ENCODE assay signal across 9 cellular contexts in genomic region chr1:212967767-212968166, GRCh38. TPM values are rescaled to one million over a fixed set of nuclear protein-coding genes. Genes with fewer than 3 reads are reported as not detected.
DNase-seq lines count a peak whose midpoint lies in the region; ATAC-seq, FAIRE-seq and TF ChIP-seq lines count a peak whose summit lies in the region.
"Had no signal": no experiment of that assay in that cellular context is flagged by ENCODE, and none has a peak within 500 bp of the region (broad histone marks: within the 10 kb centered on the region; RNA-seq: fewer than 3 reads in every experiment).

No MANE protein-coding gene starts in this region.

- no peak overlapping the region for H3K14ac ChIP-seq in mesenchymal stem cell (ENCODE audit: low read length in 2 of 2)

- H3K9me3 Mint-ChIP-seq in T-cell, result no peaks in the 10 kb centered on the region
- H3K9me3 Mint-ChIP-seq: naive B cell had no signal

- H2AFZ ChIP-seq in GM12878 (ENCODE audit: control insufficient read depth, low read depth, low read length) (no peak overlapping the region), mesenchymal stem cell (ENCODE audit: low read depth, low read length) (no peak overlapping the region)

- H4K8ac ChIP-seq in mesenchymal stem cell (ENCODE audit: low read length), result no peak overlapping the region

- BruUV-seq in GM12878 (replicated peaks; lab: Mats Ljungman, UMichigan), result no TSS peak

- no peak overlapping the region for H2BK15ac ChIP-seq in mesenchymal stem cell (ENCODE audit: low read depth, poor library complexity, severe bottlenecking)

- no peaks in the 10 kb centered on the region for H3K79me2 ChIP-seq in GM12878 (ENCODE audit: control insufficient read depth, insufficient read depth, low read length)

- H2BK120ac ChIP-seq in mesenchymal stem cell (ENCODE audit: low read depth, low read length), result no peak overlapping the region

- no peaks in the 10 kb centered on the region for H3K27me3 ChIP-seq in GM12878 (replicated peaks in 1 of 2; ENCODE audit: control insufficient read depth in 2 of 2, insufficient read depth in 2 of 2, low read length in 1 of 2)
- H3K27me3 ChIP-seq in mesenchymal stem cell (ENCODE audit: control insufficient read depth in 1 of 2, insufficient read depth in 1 of 2, low read length in 2 of 2), result peaks cover 0 to 78% of the 10 kb centered on the region in 2 experiments

- no peak overlapping the region for H2BK5ac ChIP-seq in mesenchymal stem cell (ENCODE audit: low read depth, low read length, poor library complexity, severe bottlenecking)

- H3K27me3 Mint-ChIP-seq in T-cell, result peaks cover 15 to 23% of the 10 kb centered on the region in 2 donors

- H3K27ac ChIP-seq in GM12878 (ENCODE audit: control insufficient read depth, insufficient read depth) (0 out of 2 replicates have a peak overlapping the region, but pooled peaks have one; percentile 12), mesenchymal stem cell (ENCODE audit: low read length, poor library complexity, severe bottlenecking) (no peak overlapping the region)

- SMC1A ChIA-PET in GM12878 (lab: Charles Lee; ENCODE audit: uncharacterized antibody, unreplicated experiment), result interaction anchor here (0.6 to 5.0 kb wide), 21 partner anchors 8 to 303 kb away, joined by 3 to 39 read pairs (median 4); no protein-coding TSS in a partner anchor

- no peak overlapping the region for H3K4me3 ChIP-seq in GM12878
- no peak overlapping the region for H3K4me3 ChIP-seq in mesenchymal stem cell (ENCODE audit: insufficient read depth in 1 of 2, low read depth in 1 of 2, low read length in 2 of 2)

- RAD21 ChIA-PET in GM12878 (lab: Charles Lee; ENCODE audit: unreplicated experiment), result interaction anchor here (0.7 to 2.0 kb wide), 5 partner anchors 10 to 94 kb away, joined by 3 to 9 read pairs (median 3); no protein-coding TSS in a partner anchor

- H3K4me2 ChIP-seq in GM12878 (ENCODE audit: control insufficient read depth, insufficient read depth), result peak overlapping the region; percentile 40; the same call in 1 of the 2 replicates
- H3K4me2 ChIP-seq in mesenchymal stem cell (ENCODE audit: low read length, poor library complexity, severe bottlenecking), result no peak overlapping the region

- no peak overlapping the region for H3K27ac Mint-ChIP-seq in T-cell
- H3K27ac Mint-ChIP-seq: naive B cell had no signal

- no peak overlapping the region for H2AK5ac ChIP-seq in mesenchymal stem cell (ENCODE audit: low read length, severe bottlenecking)

- CTCF ChIA-PET in GM12878 (lab: Yijun Ruan, JAX) (interaction anchor here (0.7 to 6.2 kb wide), 21 partner anchors 9 to 218 kb away, joined by 3 to 61 read pairs (median 5); partner anchors contain the start of gene FLVCR1), T-cell (lab: Charles Lee) (interaction anchor here in 1 of 2 donors (0.6 kb wide), 1 partner anchor 16 kb away, joined by 3 read pairs; no protein-coding TSS in a partner anchor)

- no peaks in the 10 kb centered on the region for H3K79me1 ChIP-seq in mesenchymal stem cell (replicated peaks; ENCODE audit: low read length, poor library complexity, severe bottlenecking)

- 65% methylated on average over 7 of the region's 7 CpGs for WGBS in GM12878 (ENCODE audit: insufficient coverage, insufficient replicate concordance, low lambda C conversion rate, missing lambda C conversion rate)
- WGBS in mesenchymal stem cell, result 79% methylated on average over 7 of the region's 7 CpGs

- ATAC-seq in GM21526 (IDR thresholded peaks at IDR 0.05; ENCODE audit: low FRiP score, unreplicated experiment) (peak; percentile 57), GM12878 (peak; percentile 92), GM19035 (IDR thresholded peaks at IDR 0.05; ENCODE audit: unreplicated experiment) (no peak), omental fat pad (ENCODE audit: low FRiP score) (no peak), T-cell (replicated peaks in 1 of 4) (no peak)

- no peak for FAIRE-seq in GM12878 (lab: Jason Lieb, UNC)

- H3K36me3 ChIP-seq in GM12878 (ENCODE audit: control insufficient read depth in 2 of 2, insufficient read depth in 2 of 2, low read length in 1 of 2) (peaks cover 15 to 34% of the 10 kb centered on the region in 2 experiments), mesenchymal stem cell (ENCODE audit: control insufficient read depth in 1 of 2, insufficient read depth in 2 of 2, low read depth in 1 of 2, low read length in 2 of 2) (no peaks in the 10 kb centered on the region)

- TF ChIP-seq EP300 in GM12878 (IDR thresholded peaks at IDR 0.05; ENCODE audit: borderline replicate concordance in 1 of 2, control insufficient read depth in 1 of 2, low read depth in 2 of 2, low read length in 2 of 2), result no peak

- no peak overlapping the region for H4K91ac ChIP-seq in mesenchymal stem cell (ENCODE audit: low read length)

- H3K9ac ChIP-seq in GM12878 (ENCODE audit: control insufficient read depth, insufficient read depth, low read length), result no peak overlapping the region
- H3K9ac ChIP-seq in mesenchymal stem cell (ENCODE audit: low read length), result no peak overlapping the region

- no peak overlapping the region for H3K4me3 Mint-ChIP-seq in T-cell
- H3K4me3 Mint-ChIP-seq: naive B cell had no signal

- H3K4ac ChIP-seq in mesenchymal stem cell (ENCODE audit: low read depth in 1 of 2, low read length in 2 of 2), result no peak overlapping the region

- H3K9me3 ChIP-seq in GM12878 (replicated peaks; ENCODE audit: control insufficient read depth, insufficient read depth, low read length), result no peaks in the 10 kb centered on the region
- no peaks in the 10 kb centered on the region for H3K9me3 ChIP-seq in mesenchymal stem cell (ENCODE audit: control insufficient read depth, low read length)

- H3K4me1 Mint-ChIP-seq in T-cell, result no peaks in the 10 kb centered on the region
- H3K4me1 Mint-ChIP-seq: naive B cell had no signal

- no peaks in the 10 kb centered on the region for H4K20me1 ChIP-seq in GM12878 (ENCODE audit: control insufficient read depth, insufficient read depth)

- peak; percentile 36 to 70 (median 66) for TF ChIP-seq CTCF in GM12878 (IDR thresholded peaks at IDR 0.05 in 2 of 3, conservative IDR thresholded peaks at IDR 0.05 in 1 of 3; ENCODE audit: control insufficient read depth in 2 of 3, extremely low read depth in 1 of 3, insufficient read depth in 1 of 3, low read depth in 3 of 3, low read length in 3 of 3)
- no peak for TF ChIP-seq CTCF in omental fat pad (IDR thresholded peaks at IDR 0.05)

- intact Hi-C loops in GM12878 (cut with micrococcal nuclease; ENCODE audit: unreplicated experiment), result loop anchor here (1.0 kb wide), 1 partner anchor 12 kb away; no protein-coding TSS in a partner anchor

- TF ChIP-seq RAD21 in GM12878 (IDR thresholded peaks at IDR 0.05; ENCODE audit: insufficient read depth, low read depth, low read length), result peak; percentile 36; the same call in 1 of the 2 replicates

- DNase-seq in DMS114 treated with DMSO at 0.1 percent for 48 hours (lab: John Stamatoyannopoulos, UW; ENCODE audit: unreplicated experiment), result peak; percentile 18
- peak; percentile 48 for DNase-seq in NAMALWA (ENCODE audit: low spot score)
- no peak for DNase-seq in GM12878 (ENCODE audit: low read depth, low spot score)
- DNase-seq in mesenchymal stem cell, result peak; percentile 51
- DNase-seq in omental fat pad (ENCODE audit: low spot score), result no peak
- no peak for DNase-seq in T-cell
- DNase-seq: naive B cell had no signal

- H3K4me1 ChIP-seq in GM12878 (ENCODE audit: control insufficient read depth, insufficient read depth, low read length) (peaks cover 24% of the 10 kb centered on the region), mesenchymal stem cell (ENCODE audit: control insufficient read depth, insufficient read depth, low read depth, low read length) (peaks cover 1% of the 10 kb centered on the region)

- no peak overlapping the region for H3K23ac ChIP-seq in mesenchymal stem cell (ENCODE audit: low read length in 2 of 2)

- in situ Hi-C loops in GM12878 (cut with MboI), result no loop called here

- no peak overlapping the region for H3K18ac ChIP-seq in mesenchymal stem cell (ENCODE audit: low read depth in 1 of 2, low read length in 2 of 2)

- POLR2A ChIA-PET in GM12878 (lab: Charles Lee) (interaction anchor here (0.9 to 6.9 kb wide), 4 partner anchors 11 to 43 kb away, joined by 3 to 38 read pairs (median 3); no protein-coding TSS in a partner anchor), T-cell (lab: Charles Lee) (no interaction called here)

- H3K36me3 Mint-ChIP-seq in T-cell, result no peaks in the 10 kb centered on the region
- H3K36me3 Mint-ChIP-seq: naive B cell had no signal

- TF ChIP-seq POLR2A in GM12878 (IDR thresholded peaks at IDR 0.05; ENCODE audit: low read depth, low read length), result no peak

- no peak overlapping the region for H2BK12ac ChIP-seq in mesenchymal stem cell (ENCODE audit: low read length in 2 of 2)

RNA-seq across cellular contexts. Expression of gene VASH2, which starts 17.4 kb away (rescaled TPM):
- 253 and 276 TPM in 2 replicates for total RNA-seq in GM12878 (2013; cell fraction: nucleolus; rRNA removed)
- 16.4 and 18.7 TPM in 2 replicates for total RNA-seq in GM12878 (2014; rRNA removed)
- 19.6 and 20.6 TPM in 2 replicates for total RNA-seq in GM12878 (2014; rRNA removed; fragmentation: Illumina TruSeq; extraction: Trizol)
- total RNA-seq in GM12878 (2021), result 29.2 and 29.7 TPM in 2 replicates
- polyA plus RNA-seq in GM12878 (2011; ENCODE audit: low read depth), result 5.9 TPM
- 29.4 and 35.7 TPM in 2 replicates for polyA plus RNA-seq in GM12878 (2011; rRNA removed)
- 17.6 and 21.4 TPM in 2 replicates for polyA plus RNA-seq in GM12878 (2011; cell fraction: cytosol; rRNA removed)
- polyA plus RNA-seq in GM12878 (2011; cell fraction: nucleus; rRNA removed), result 41.2 and 43.5 TPM in 2 replicates
- polyA plus RNA-seq in GM12878 (2012), result 11.7 and 14.9 TPM in 2 replicates
- 25.9 and 35.2 TPM in 2 replicates for polyA plus RNA-seq in GM12878 (2014; fragmentation: Illumina TruSeq; extraction: Trizol)
- 1 to 10 TPM; 5.4 to 6.5 TPM for polyA plus RNA-seq in GM12878 (2014; fragmentation: Nextera tagmentation; extraction: Ambion mirVana)
- polyA plus RNA-seq in GM12878 (2014; rRNA removed), result 23.8 and 25.1 TPM in 2 replicates
- polyA plus RNA-seq in GM12878 (2016; fragmentation: Nextera tagmentation; extraction: Ambion mirVana), result 10 to 100 TPM; 17.2 to 25.5 TPM
- 41.6 and 44.3 TPM in 2 replicates for polyA minus RNA-seq in GM12878 (2011; rRNA and poly(A)+ RNA removed)
- polyA minus RNA-seq in GM12878 (2011; cell fraction: cytosol; rRNA and poly(A)+ RNA removed), result 10.4 and 15.6 TPM in 2 replicates
- polyA minus RNA-seq in GM12878 (2011; cell fraction: nucleus; rRNA and poly(A)+ RNA removed), result 21.4 and 39.5 TPM in 2 replicates
- polyA plus RNA-seq in mesenchymal stem cell (2013, experiment 1 of 2), result 0.77 TPM
- 0.64 TPM for polyA plus RNA-seq in mesenchymal stem cell (2013, experiment 2 of 2)
- total RNA-seq in omental fat pad, result 1 to 10 TPM in 3 of 4 donors, under 1 TPM in 1; 0.31 to 7.6 (median 1.2) TPM
- total RNA-seq in T-cell, result under 1 TPM in 4 of 5 donors, not detected in 1; 0.47 to 0.85 (median 0.53) TPM

RNA-seq across cellular contexts. Expression of gene ANGEL2, which starts 47.9 kb away (rescaled TPM):
- total RNA-seq in GM12878 (2013; cell fraction: nucleolus; rRNA removed), result 158 and 182 TPM in 2 replicates
- total RNA-seq in GM12878 (2014; rRNA removed) (53.2 and 53.9 TPM in 2 replicates), GM12878 (2014; rRNA removed; fragmentation: Illumina TruSeq; extraction: Trizol) (37.0 and 38.7 TPM in 2 replicates), GM12878 (2021) (27.7 and 30.0 TPM in 2 replicates), omental fat pad (10 to 100 TPM; 28.7 to 63.4 (median 41.1) TPM), T-cell (10 to 100 TPM; 58.2 to 73.8 (median 67.1) TPM)
- polyA plus RNA-seq in GM12878 (2011; ENCODE audit: low read depth), result 21.7 TPM
- polyA plus RNA-seq in GM12878 (2011; rRNA removed) (31.3 and 41.4 TPM in 2 replicates), GM12878 (2014; fragmentation: Illumina TruSeq; extraction: Trizol) (25.0 and 29.8 TPM in 2 replicates), GM12878 (2014; fragmentation: Nextera tagmentation; extraction: Ambion mirVana) (10 to 100 TPM in 1 of 2 experiments, 1 to 10 TPM in 1; 6.3 to 13.6 TPM), GM12878 (2014; rRNA removed) (28.0 and 33.2 TPM in 2 replicates), GM12878 (2016; fragmentation: Nextera tagmentation; extraction: Ambion mirVana) (10 to 100 TPM; 29.9 to 31.9 TPM)
- polyA plus RNA-seq in GM12878 (2011; cell fraction: cytosol; rRNA removed), result 14.9 and 16.3 TPM in 2 replicates
- 29.5 and 30.7 TPM in 2 replicates for polyA plus RNA-seq in GM12878 (2011; cell fraction: nucleus; rRNA removed)
- polyA plus RNA-seq in GM12878 (2012), result 17.5 and 19.7 TPM in 2 replicates
- 35.1 and 39.8 TPM in 2 replicates for polyA minus RNA-seq in GM12878 (2011; rRNA and poly(A)+ RNA removed)
- 17.1 and 18.2 TPM in 2 replicates for polyA minus RNA-seq in GM12878 (2011; cell fraction: cytosol; rRNA and poly(A)+ RNA removed)
- polyA minus RNA-seq in GM12878 (2011; cell fraction: nucleus; rRNA and poly(A)+ RNA removed), result 32.4 and 42.4 TPM in 2 replicates
- polyA plus RNA-seq in mesenchymal stem cell (2013, experiment 1 of 2), result 13.6 TPM
- 15.4 TPM for polyA plus RNA-seq in mesenchymal stem cell (2013, experiment 2 of 2)

Comparison
In these comparisons a context has a peak if more than half of its experiments do, and no peak if none do; other contexts are left out.
1. DNase-seq: peak in DMS114 treated with DMSO at 0.1 percent for 48 hours (single experiment), NAMALWA (single experiment) and mesenchymal stem cell (single experiment); none in GM12878 (single experiment), omental fat pad (single experiment) and T-cell (0 of 34).
2. ATAC-seq: peak in GM21526 (single experiment) and GM12878 (single experiment); none in GM19035 (single experiment), omental fat pad (single experiment) and T-cell (0 of 4).
3. CTCF ChIP-seq: peak in GM12878 (3 of 3); none in omental fat pad (0 of 3).